In the genomic region with DNA sequence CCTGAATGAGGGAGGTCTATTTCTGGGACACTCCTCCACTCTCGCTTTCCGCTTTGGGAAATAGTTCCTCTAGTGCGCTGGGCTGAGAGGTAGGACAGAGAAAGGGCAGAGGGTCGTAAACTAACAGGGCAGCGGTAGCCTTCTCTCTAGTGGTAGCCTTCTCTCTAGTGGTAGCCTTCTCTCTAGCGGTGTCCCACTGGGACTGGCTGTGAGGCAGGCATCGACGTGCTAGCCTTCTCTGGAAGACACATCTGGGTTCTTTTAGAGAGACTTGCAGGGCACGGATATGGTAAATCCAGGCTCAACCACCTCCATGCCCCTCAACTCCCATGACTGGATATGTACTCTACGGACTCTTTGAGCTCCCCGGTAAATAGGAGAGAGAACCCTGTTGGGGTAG, we compare ENCODE assay signal across 27 cellular contexts.
"Had no signal": no experiment of that assay in that cellular context is flagged by ENCODE, and none has a peak within 500 bp of the region (broad histone marks: within the 10 kb centered on the region; RNA-seq: fewer than 3 reads in every experiment).

No MANE protein-coding gene starts in this region.

- ATAC-seq: activated T-cell treated with anti-CD3 and anti-CD28 coated beads, Interleukin-2, amount 50 U/mL, for 72 hours; esophagus mucosa; WTC11 had no signal

- DNase-seq: activated CD4-positive, alpha-beta memory T cell treated with anti-CD3 and anti-CD28 coated beads, Interleukin-2, amount 10 ng/mL, durations not matched to agents 7 days and 5 days; activated CD4-positive, alpha-beta T cell treated with anti-CD3 and anti-CD28 coated beads for 1 hour; activated CD4-positive, alpha-beta T cell treated with anti-CD3 and anti-CD28 coated beads for 4 hours; activated CD4-positive, alpha-beta T cell treated with anti-CD3 and anti-CD28 coated beads, Interleukin-2, amount 10 ng/mL, durations not matched to agents 7 days and 5 days; activated CD4-positive, alpha-beta T cell treated with anti-CD3 and anti-CD28 coated beads, Interleukin-2, amount 50 U/mL, for 4 hours; activated CD8-positive, alpha-beta memory T cell treated with anti-CD3 and anti-CD28 coated beads, Interleukin-2, amount 50 U/mL, for 48 hours; activated gamma-delta T cell treated with Interleukin-2 at 50 U/mL for 16 hours; activated naive CD4-positive, alpha-beta T cell treated with anti-CD3 and anti-CD28 coated beads, Interleukin-2, amount 50 U/mL, for 16 hours; activated naive CD4-positive, alpha-beta T cell treated with Interleukin-2 at 50 U/mL for 16 hours; activated T-cell treated with anti-CD3 and anti-CD28 coated beads for 4 hours; activated T-cell treated with anti-CD3 and anti-CD28 coated beads, Interleukin-2, amount 50 U/mL, for 24 hours; activated T-cell treated with anti-CD3 and anti-CD28 coated beads, Interleukin-2, amount 50 U/mL, for 72 hours; amniotic stem cell; anterior cingulate cortex; brain microvascular endothelial cell; cortex of kidney; dermis blood vessel endothelial cell; effector CD8-positive, alpha-beta T cell; foreskin fibroblast; T-helper 2 cell had no signal

- FAIRE-seq: astrocyte, bronchial epithelial cell, colon, frontal cortex had no signal

- H3K9me3 Mint-ChIP-seq: activated CD4-positive, alpha-beta T cell treated with anti-CD3 and anti-CD28 coated beads, Interleukin-2, amount 10 ng/mL, durations not matched to agents 7 days and 5 days; activated T-cell treated with anti-CD3 and anti-CD28 coated beads, Interleukin-2, amount 50 U/mL, for 24 hours had no signal

- H3K27me3 Mint-ChIP-seq: activated naive CD8-positive, alpha-beta T cell had no signal

- H3K27me3 ChIP-seq: brain microvascular endothelial cell had no signal

- H3K27ac Mint-ChIP-seq: activated CD4-positive, alpha-beta memory T cell treated with anti-CD3 and anti-CD28 coated beads, Interleukin-2, amount 10 ng/mL, durations not matched to agents 7 days and 5 days; activated CD4-positive, alpha-beta T cell treated with anti-CD3 and anti-CD28 coated beads, Interleukin-2, amount 10 ng/mL, durations not matched to agents 7 days and 5 days; activated naive CD8-positive, alpha-beta T cell; activated T-cell treated with anti-CD3 and anti-CD28 coated beads, Interleukin-2, amount 50 U/mL, for 24 hours; activated T-cell treated with anti-CD3 and anti-CD28 coated beads, Interleukin-2, amount 50 U/mL, for 72 hours; WTC11 had no signal

- H3K4me3 Mint-ChIP-seq: activated CD4-positive, alpha-beta memory T cell treated with anti-CD3 and anti-CD28 coated beads, Interleukin-2, amount 10 ng/mL, durations not matched to agents 7 days and 5 days; activated CD4-positive, alpha-beta T cell treated with anti-CD3 and anti-CD28 coated beads, Interleukin-2, amount 10 ng/mL, durations not matched to agents 7 days and 5 days; activated naive CD8-positive, alpha-beta T cell; activated T-cell treated with anti-CD3 and anti-CD28 coated beads, Interleukin-2, amount 50 U/mL, for 24 hours; activated T-cell treated with anti-CD3 and anti-CD28 coated beads, Interleukin-2, amount 50 U/mL, for 72 hours; WTC11 had no signal

- H3K4me1 Mint-ChIP-seq: activated CD4-positive, alpha-beta T cell treated with anti-CD3 and anti-CD28 coated beads, Interleukin-2, amount 10 ng/mL, durations not matched to agents 7 days and 5 days had no signal

- H3K36me3 ChIP-seq: brain microvascular endothelial cell had no signal

- H3K27ac ChIP-seq: brain microvascular endothelial cell had no signal
